7 cellular contexts compared by ENCODE assay signal in the genomic region with DNA sequence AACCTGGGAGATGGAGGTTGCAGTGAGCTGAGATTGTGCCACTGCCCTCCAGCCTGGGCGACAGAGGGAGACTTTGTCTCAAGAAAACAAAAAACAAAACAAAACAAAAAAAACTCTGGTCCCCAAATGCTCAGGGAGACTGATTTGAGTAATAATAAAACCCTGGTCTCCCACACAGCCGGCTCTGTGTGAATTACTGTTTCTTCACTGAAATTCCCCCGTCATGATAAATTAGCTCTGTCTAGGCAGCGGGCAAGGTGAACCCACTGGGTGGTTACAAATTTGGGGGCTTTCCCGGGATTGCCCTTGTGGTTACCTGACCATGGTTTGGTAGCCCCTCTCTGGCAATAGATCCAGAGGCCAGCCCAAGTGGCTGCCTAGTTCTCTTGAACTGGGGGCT.
A peak's percentile ranks its signal among the peaks of the same experiment; 100 is the strongest.
DNase-seq lines count a peak whose midpoint lies in the region; ATAC-seq and TF ChIP-seq lines count a peak whose summit lies in the region.
"Not testable (repeated sequence)": the region's sequence is repeated elsewhere in the genome, so short reads cannot be mapped to it uniquely, and the experiment has no call there.

No MANE protein-coding gene starts in this region.

- not testable (repeated sequence) for H3K79me2 ChIP-seq in PC-9 (ENCODE audit: low read depth); trophoblast cell (ENCODE audit: control insufficient read depth, insufficient read depth, low read length, poor library complexity)

- not testable (repeated sequence) for H3K9ac ChIP-seq in trophoblast cell (ENCODE audit: low read length)

- peak overlapping the region; percentile 99 for H2BK12ac ChIP-seq in trophoblast cell (ENCODE audit: low read length)

- H3K9me3 ChIP-seq in PC-9 (ENCODE audit: insufficient read depth, low read depth); trophoblast cell (ENCODE audit: insufficient read depth, low read depth, low read length): not testable (repeated sequence)

- not testable (repeated sequence) for H4K12ac ChIP-seq in trophoblast cell (ENCODE audit: low read depth, low read length)

- CTCF ChIA-PET in PC-9 (lab: Charles Lee), result not testable (repeated sequence)

- intact Hi-C loops in PC-9 (cut with micrococcal nuclease; ENCODE audit: unreplicated experiment), result not testable (repeated sequence)

- peak overlapping the region; percentile 60 for H3K14ac ChIP-seq in trophoblast cell (ENCODE audit: low read length)

- not testable (repeated sequence) for H3K4me3 ChIP-seq in PC-9; trophoblast cell (ENCODE audit: low read depth, low read length)

- peak overlapping the region; percentile 14 for H2BK5ac ChIP-seq in trophoblast cell (ENCODE audit: low read depth, low read length, poor library complexity)

- H3K18ac ChIP-seq in trophoblast cell (ENCODE audit: low read length), result peak overlapping the region; percentile 77

- not testable (repeated sequence) for H3K4ac ChIP-seq in trophoblast cell (ENCODE audit: low read depth, low read length)

- WGBS in trophoblast cell (ENCODE audit: extremely low coverage, insufficient coverage, insufficient read length), result no CpG with 5 or more reads among the region's 5 CpGs

- not testable (repeated sequence) for H3K27me3 ChIP-seq in PC-9 (ENCODE audit: insufficient read depth, low read depth); trophoblast cell (ENCODE audit: insufficient read depth, low read length)

- peak; percentile 66 for ATAC-seq in GM18511 (IDR thresholded peaks at IDR 0.05; ENCODE audit: unreplicated experiment)
- peak; percentile 60 for ATAC-seq in GM19023 (IDR thresholded peaks at IDR 0.05; ENCODE audit: unreplicated experiment)
- ATAC-seq in HG02759 (IDR thresholded peaks at IDR 0.05; ENCODE audit: unreplicated experiment), result peak; percentile 66
- peak; percentile 47 for ATAC-seq in HG03439 (IDR thresholded peaks at IDR 0.05; ENCODE audit: unreplicated experiment)

- H4K91ac ChIP-seq in trophoblast cell (ENCODE audit: low read depth, low read length), result peak overlapping the region; percentile 83

- not testable (repeated sequence) for H3K36me3 ChIP-seq in PC-9 (ENCODE audit: low read depth); trophoblast cell (ENCODE audit: control insufficient read depth in 1 of 2, insufficient read depth in 2 of 2, low read length in 2 of 2)

- H3K9me2 ChIP-seq in PC-9 (ENCODE audit: insufficient read depth), result not testable (repeated sequence)

- peak overlapping the region; percentile 91; the same call in 1 of the 2 replicates for H3K27ac ChIP-seq in PC-9
- peak overlapping the region; percentile 86 for H3K27ac ChIP-seq in trophoblast cell (ENCODE audit: low read depth, low read length)

- H3K4me2 ChIP-seq in PC-9; trophoblast cell (ENCODE audit: low read length): not testable (repeated sequence)

- H3F3A ChIP-seq in PC-9 (ENCODE audit: insufficient read depth, low read depth), result peaks cover 54% of the 10 kb centered on the region

- peak overlapping the region; percentile 8 for H4K8ac ChIP-seq in trophoblast cell (ENCODE audit: low read depth, low read length)

- H2AFZ ChIP-seq in PC-9; trophoblast cell (ENCODE audit: insufficient read depth, low read length, poor library complexity): not testable (repeated sequence)

- not testable (repeated sequence) for DNase-seq in GM10266 (ENCODE audit: extremely low spot score); PC-9; trophoblast cell

- peaks cover 32% of the 10 kb centered on the region for H3K79me1 ChIP-seq in trophoblast cell (ENCODE audit: low read length)

- H3K4me1 ChIP-seq in PC-9 (replicated peaks; ENCODE audit: insufficient read depth) (peaks cover 55% of the 10 kb centered on the region), trophoblast cell (ENCODE audit: control insufficient read depth in 1 of 2, insufficient read depth in 2 of 2, low read length in 2 of 2) (peaks cover 27 to 36% of the 10 kb centered on the region in 2 experiments)

- not testable (repeated sequence) for BruUV-seq in PC-9 (replicated peaks; lab: Mats Ljungman, UMichigan)

- H3K23ac ChIP-seq in trophoblast cell (ENCODE audit: low read length), result not testable (repeated sequence)

- peak overlapping the region; percentile 76 for H2AK5ac ChIP-seq in trophoblast cell (ENCODE audit: low read length)

- H4K20me1 ChIP-seq in PC-9 (ENCODE audit: insufficient read depth), result not testable (repeated sequence)

- TF ChIP-seq CTCF in GM10266 (IDR thresholded peaks at IDR 0.05; ENCODE audit: control insufficient read depth, insufficient read depth, low read depth, missing control alignments), result peak; percentile 45
- not testable (repeated sequence) for TF ChIP-seq CTCF in PC-9 (conservative IDR thresholded peaks at IDR 0.05)

- POLR2A ChIA-PET in PC-9 (lab: Charles Lee; ENCODE audit: unreplicated experiment), result not testable (repeated sequence)

- H2BK120ac ChIP-seq in trophoblast cell (ENCODE audit: insufficient read depth, low read length, poor library complexity), result peak overlapping the region; percentile 74
